In genomic region chr3:160801386-160802118, GRCh38 we compare ENCODE assay signal across 8 cellular contexts. TPM values are rescaled to one million over a fixed set of nuclear protein-coding genes. Genes with fewer than 3 reads are reported as not detected.
DNase-seq lines count a peak whose midpoint lies in the region; ATAC-seq, FAIRE-seq and TF ChIP-seq lines count a peak whose summit lies in the region.

No MANE protein-coding gene starts in this region.

- FAIRE-seq in H54 (lab: Jason Lieb, UNC): peak; percentile 41

- no peak overlapping the region for H3K4me3 Mint-ChIP-seq in chondrocyte (ENCODE audit: unreplicated experiment)
- H3K4me3 Mint-ChIP-seq in natural killer cell treated with Interleukin-12 subunit alpha and Interleukin-12 subunit beta and Interleukin-15 and Interleukin-18, amount 100 ng/mL, for 72 hours: peak overlapping the region; percentile 70

- no peaks in the 10 kb centered on the region for H3K27me3 Mint-ChIP-seq in chondrocyte (ENCODE audit: low read depth)
- no peaks in the 10 kb centered on the region for H3K27me3 Mint-ChIP-seq in natural killer cell treated with Interleukin-12 subunit alpha and Interleukin-12 subunit beta and Interleukin-15 and Interleukin-18, amount 100 ng/mL, for 72 hours

- TF ChIP-seq POLR2A in H54 (IDR thresholded peaks at IDR 0.05; ENCODE audit: low read depth, low read length): no peak

- no peaks in the 10 kb centered on the region for H3K36me3 Mint-ChIP-seq in chondrocyte (ENCODE audit: low read depth)
- H3K36me3 Mint-ChIP-seq in natural killer cell treated with Interleukin-12 subunit alpha and Interleukin-12 subunit beta and Interleukin-15 and Interleukin-18, amount 100 ng/mL, for 72 hours: no peaks in the 10 kb centered on the region

- no peak for TF ChIP-seq CTCF in chondrocyte (IDR thresholded peaks at IDR 0.05)

- ATAC-seq in GM18502 (IDR thresholded peaks at IDR 0.05; ENCODE audit: poor library complexity, unreplicated experiment): peak; percentile 96
- peak; percentile 95 for ATAC-seq in natural killer cell treated with Interleukin-12 subunit alpha and Interleukin-12 subunit beta and Interleukin-15 and Interleukin-18, amount 100 ng/mL, for 72 hours

- no peaks in the 10 kb centered on the region for H3K9me3 Mint-ChIP-seq in chondrocyte (ENCODE audit: low read depth)
- H3K9me3 Mint-ChIP-seq in natural killer cell treated with Interleukin-12 subunit alpha and Interleukin-12 subunit beta and Interleukin-15 and Interleukin-18, amount 100 ng/mL, for 72 hours: no peaks in the 10 kb centered on the region

- DNase-seq in H54 (ENCODE audit: insufficient read length, low spot score): no peak
- DNase-seq in NOMO-1 (lab: John Stamatoyannopoulos, UW; ENCODE audit: unreplicated experiment in 2 of 2): peak; percentile 95 to 99
- DNase-seq in chondrocyte (ENCODE audit: low spot score): no peak
- peak; percentile 78 for DNase-seq in natural killer cell treated with Interleukin-12 subunit alpha and Interleukin-12 subunit beta and Interleukin-15 and Interleukin-18, amount 100 ng/mL, for 72 hours (ENCODE audit: low spot score)
- no peak for DNase-seq in NCI-H2227 (lab: John Stamatoyannopoulos, UW; ENCODE audit: unreplicated experiment)
- no peak for DNase-seq in DMS79 treated with DMSO at 0.1 percent for 48 hours (lab: John Stamatoyannopoulos, UW)
- no peak for DNase-seq in dedifferentiated amniotic fluid mesenchymal stem cell (ENCODE audit: extremely low spot score)

- peak overlapping the region; percentile 73 for H3K27ac Mint-ChIP-seq in chondrocyte (ENCODE audit: unreplicated experiment)
- peak overlapping the region; percentile 80 to 90 for H3K27ac Mint-ChIP-seq in natural killer cell treated with Interleukin-12 subunit alpha and Interleukin-12 subunit beta and Interleukin-15 and Interleukin-18, amount 100 ng/mL, for 72 hours

- H3K4me1 Mint-ChIP-seq in chondrocyte (ENCODE audit: low read depth): peaks cover 23% of the 10 kb centered on the region
- H3K4me1 Mint-ChIP-seq in natural killer cell treated with Interleukin-12 subunit alpha and Interleukin-12 subunit beta and Interleukin-15 and Interleukin-18, amount 100 ng/mL, for 72 hours (ENCODE audit: low read depth in 2 of 2): peaks cover 47 to 57% of the 10 kb centered on the region in 2 donors

RNA-seq across cellular contexts. Expression of gene PPM1L, which starts 45.5 kb away (rescaled TPM):
- total RNA-seq in chondrocyte: 3.3 to 9.6 TPM (median 8.5 TPM) in 3 replicates
- total RNA-seq in natural killer cell treated with Interleukin-12 subunit alpha and Interleukin-12 subunit beta and Interleukin-15 and Interleukin-18, amount 100 ng/mL, for 72 hours: 10 to 100 TPM; 14.9 to 15.2 TPM

Comparison
In these comparisons a context has a peak if more than half of its experiments do, and no peak if none do; other contexts are left out.
1. DNase-seq: peak in NOMO-1 (2 of 2) and natural killer cell treated with Interleukin-12 subunit alpha and Interleukin-12 subunit beta and Interleukin-15 and Interleukin-18, amount 100 ng/mL, for 72 hours (single experiment); none in H54 (single experiment), chondrocyte (single experiment), NCI-H2227 (single experiment), DMS79 treated with DMSO at 0.1 percent for 48 hours (single experiment) and dedifferentiated amniotic fluid mesenchymal stem cell (single experiment).